8 cellular contexts compared by ENCODE assay signal in genomic region chr19:42241279-42241678, GRCh38. TPM values are rescaled to one million over a fixed set of nuclear protein-coding genes. Genes with fewer than 3 reads are reported as not detected.
A peak's percentile ranks its signal among the peaks of the same experiment; 100 is the strongest.
DNase-seq lines count a peak whose midpoint lies in the region; ATAC-seq and TF ChIP-seq lines count a peak whose summit lies in the region.

No MANE protein-coding gene starts in this region.

- H3F3A ChIP-seq in MM.1S (ENCODE audit: insufficient read depth, low read length) (peaks cover 16% of the 10 kb centered on the region), neural cell (ENCODE audit: insufficient read depth, low read length, poor library complexity, severe bottlenecking) (no peaks in the 10 kb centered on the region)

- H3K27ac Mint-ChIP-seq in effector memory CD8-positive, alpha-beta T cell, result peak overlapping the region; percentile 84 to 86

- H4K20me1 ChIP-seq in BLaER1 (peaks cover 55% of the 10 kb centered on the region), MM.1S (ENCODE audit: insufficient read depth, low read length) (no peaks in the 10 kb centered on the region), neural cell (ENCODE audit: insufficient read depth) (no peaks in the 10 kb centered on the region)

- no peak for TF ChIP-seq EP300 in neural cell (conservative IDR thresholded peaks at IDR 0.05; ENCODE audit: poor library complexity, severe bottlenecking)

- peak overlapping the region; percentile 78 to 81 for H3K4me3 Mint-ChIP-seq in effector memory CD8-positive, alpha-beta T cell

- no peak for ATAC-seq in effector memory CD8-positive, alpha-beta T cell (replicated peaks)
- ATAC-seq in GM21737 (IDR thresholded peaks at IDR 0.05; ENCODE audit: unreplicated experiment) (no peak), HG02852 (IDR thresholded peaks at IDR 0.05; ENCODE audit: unreplicated experiment) (no peak)

- H3K4me3 ChIP-seq in BLaER1, result peak overlapping the region; percentile 96
- peak overlapping the region; percentile 93 for H3K4me3 ChIP-seq in MM.1S (ENCODE audit: low read length)
- H3K4me3 ChIP-seq in neural cell (ENCODE audit: low read length), result peak overlapping the region; percentile 93

- H3K79me2 ChIP-seq in MM.1S (ENCODE audit: low read length) (peaks cover 48% of the 10 kb centered on the region), neural cell (replicated peaks; ENCODE audit: insufficient read depth, low read length) (peaks cover 22% of the 10 kb centered on the region)

- no peaks in the 10 kb centered on the region for H3K27me3 Mint-ChIP-seq in effector memory CD8-positive, alpha-beta T cell

- H3K4me1 ChIP-seq in BLaER1 (peaks cover 49% of the 10 kb centered on the region), MM.1S (ENCODE audit: low read length) (peaks cover 9% of the 10 kb centered on the region)

- H3K9me2 ChIP-seq in MM.1S (replicated peaks; ENCODE audit: insufficient read depth, low read length) (no peaks in the 10 kb centered on the region), neural cell (ENCODE audit: insufficient read depth, low read length) (no peaks in the 10 kb centered on the region)

- TF ChIP-seq CTCF in MM.1S (IDR thresholded peaks at IDR 0.05; ENCODE audit: low read length), result no peak
- TF ChIP-seq CTCF in neural cell (IDR thresholded peaks at IDR 0.05; ENCODE audit: poor library complexity, severe bottlenecking), result no peak

- H3K9me3 ChIP-seq in BLaER1 (no peaks in the 10 kb centered on the region), MM.1S (replicated peaks; ENCODE audit: insufficient read depth, low read length) (no peaks in the 10 kb centered on the region), neural cell (ENCODE audit: low read length) (no peaks in the 10 kb centered on the region)

- peak overlapping the region; percentile 99 for H3K9ac ChIP-seq in BLaER1
- H3K9ac ChIP-seq in MM.1S (ENCODE audit: low read length), result peak overlapping the region; percentile 81
- peak overlapping the region; percentile 88 for H3K9ac ChIP-seq in neural cell (ENCODE audit: low read length)

- peaks cover 49% of the 10 kb centered on the region for H3K36me3 ChIP-seq in BLaER1
- no peaks in the 10 kb centered on the region for H3K36me3 ChIP-seq in MM.1S (replicated peaks; ENCODE audit: insufficient read depth, low read length)
- H3K36me3 ChIP-seq in neural cell (ENCODE audit: insufficient read depth, low read length), result peaks cover 5% of the 10 kb centered on the region

- DNase-seq in MM.1S (no peak), mucosa of gallbladder (ENCODE audit: low spot score) (no peak), AG20443 (ENCODE audit: low spot score) (no peak)
- DNase-seq in effector memory CD8-positive, alpha-beta T cell, result no peak

- H3K4me1 Mint-ChIP-seq in effector memory CD8-positive, alpha-beta T cell (ENCODE audit: low read depth in 2 of 2), result peaks cover 44 to 49% of the 10 kb centered on the region in 2 donors

- peaks cover 57% of the 10 kb centered on the region for H3K36me3 Mint-ChIP-seq in effector memory CD8-positive, alpha-beta T cell (ENCODE audit: insufficient read depth)

- no peaks in the 10 kb centered on the region for H3K27me3 ChIP-seq in BLaER1
- no peaks in the 10 kb centered on the region for H3K27me3 ChIP-seq in MM.1S (replicated peaks; ENCODE audit: insufficient read depth, low read length)
- H3K27me3 ChIP-seq in neural cell (ENCODE audit: insufficient read depth, low read depth, low read length), result no peaks in the 10 kb centered on the region

- H2AFZ ChIP-seq in MM.1S (ENCODE audit: low read length), result no peak overlapping the region
- no peak overlapping the region for H2AFZ ChIP-seq in neural cell (ENCODE audit: low read depth, low read length)

- H3K9me3 Mint-ChIP-seq in effector memory CD8-positive, alpha-beta T cell, result no peaks in the 10 kb centered on the region

- H3K4me2 ChIP-seq in BLaER1 (peak overlapping the region; percentile 99), MM.1S (ENCODE audit: low read depth, low read length) (peak overlapping the region; percentile 91), neural cell (ENCODE audit: low read length) (peak overlapping the region; percentile 56)

- peak overlapping the region; percentile 94 for H3K27ac ChIP-seq in BLaER1
- no peak overlapping the region for H3K27ac ChIP-seq in MM.1S (ENCODE audit: low read length)
- H3K27ac ChIP-seq in neural cell (ENCODE audit: low read length), result peak overlapping the region; percentile 69

- no peak for TF ChIP-seq RAD21 in neural cell (conservative IDR thresholded peaks at IDR 0.05)

TF ChIP-seq in neural cell, 6 proteins besides CTCF, POLR2A, EP300 and RAD21:
- TF ChIP-seq, protein P1, sequence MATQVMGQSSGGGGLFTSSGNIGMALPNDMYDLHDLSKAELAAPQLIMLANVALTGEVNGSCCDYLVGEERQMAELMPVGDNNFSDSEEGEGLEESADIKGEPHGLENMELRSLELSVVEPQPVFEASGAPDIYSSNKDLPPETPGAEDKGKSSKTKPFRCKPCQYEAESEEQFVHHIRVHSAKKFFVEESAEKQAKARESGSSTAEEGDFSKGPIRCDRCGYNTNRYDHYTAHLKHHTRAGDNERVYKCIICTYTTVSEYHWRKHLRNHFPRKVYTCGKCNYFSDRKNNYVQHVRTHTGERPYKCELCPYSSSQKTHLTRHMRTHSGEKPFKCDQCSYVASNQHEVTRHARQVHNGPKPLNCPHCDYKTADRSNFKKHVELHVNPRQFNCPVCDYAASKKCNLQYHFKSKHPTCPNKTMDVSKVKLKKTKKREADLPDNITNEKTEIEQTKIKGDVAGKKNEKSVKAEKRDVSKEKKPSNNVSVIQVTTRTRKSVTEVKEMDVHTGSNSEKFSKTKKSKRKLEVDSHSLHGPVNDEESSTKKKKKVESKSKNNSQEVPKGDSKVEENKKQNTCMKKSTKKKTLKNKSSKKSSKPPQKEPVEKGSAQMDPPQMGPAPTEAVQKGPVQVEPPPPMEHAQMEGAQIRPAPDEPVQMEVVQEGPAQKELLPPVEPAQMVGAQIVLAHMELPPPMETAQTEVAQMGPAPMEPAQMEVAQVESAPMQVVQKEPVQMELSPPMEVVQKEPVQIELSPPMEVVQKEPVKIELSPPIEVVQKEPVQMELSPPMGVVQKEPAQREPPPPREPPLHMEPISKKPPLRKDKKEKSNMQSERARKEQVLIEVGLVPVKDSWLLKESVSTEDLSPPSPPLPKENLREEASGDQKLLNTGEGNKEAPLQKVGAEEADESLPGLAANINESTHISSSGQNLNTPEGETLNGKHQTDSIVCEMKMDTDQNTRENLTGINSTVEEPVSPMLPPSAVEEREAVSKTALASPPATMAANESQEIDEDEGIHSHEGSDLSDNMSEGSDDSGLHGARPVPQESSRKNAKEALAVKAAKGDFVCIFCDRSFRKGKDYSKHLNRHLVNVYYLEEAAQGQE (IDR thresholded peaks at IDR 0.05; ENCODE audit: borderline replicate concordance), result no peak
- TF ChIP-seq TAF1 (IDR thresholded peaks at IDR 0.05; ENCODE audit: low read depth) (no peak), POLR2AphosphoS5 (IDR thresholded peaks at IDR 0.05) (no peak), EZH2 (IDR thresholded peaks at IDR 0.05; ENCODE audit: borderline replicate concordance, insufficient read depth, low read length, poor library complexity, severe bottlenecking) (no peak), MXI1 (conservative IDR thresholded peaks at IDR 0.05; ENCODE audit: poor library complexity, severe bottlenecking) (no peak), SMC3 (conservative IDR thresholded peaks at IDR 0.05; ENCODE audit: poor library complexity) (no peak)

RNA-seq across cellular contexts. Expression of gene GSK3A, which starts 1.1 kb away (rescaled TPM):
- 25.2 and 25.8 TPM in 2 replicates for polyA plus RNA-seq in neural cell
- 31.5 and 32.4 TPM in 2 replicates for polyA minus RNA-seq in neural cell
- total RNA-seq in mucosa of gallbladder, result 49.8 TPM

RNA-seq across cellular contexts. Expression of gene ERF, which starts 13.6 kb away (rescaled TPM):
- polyA plus RNA-seq in neural cell, result 3.8 and 6.7 TPM in 2 replicates
- 5.3 and 6.6 TPM in 2 replicates for polyA minus RNA-seq in neural cell
- 68.3 TPM for total RNA-seq in mucosa of gallbladder

RNA-seq across cellular contexts. Expression of gene ZNF526, which starts 21.2 kb away (rescaled TPM):
- 2.1 TPM in 2 replicates for polyA plus RNA-seq in neural cell
- polyA minus RNA-seq in neural cell, result 7.6 and 10.0 TPM in 2 replicates
- total RNA-seq in mucosa of gallbladder, result 12.1 TPM

RNA-seq across cellular contexts. Expression of gene DEDD2, which starts 23.8 kb away (rescaled TPM):
- 69.9 and 72.8 TPM in 2 replicates for polyA plus RNA-seq in neural cell
- polyA minus RNA-seq in neural cell, result 45.7 and 51.6 TPM in 2 replicates
- total RNA-seq in mucosa of gallbladder, result 35.0 TPM

RNA-seq across cellular contexts. Expression of gene CIC, which starts 27.8 kb away (rescaled TPM):
- 10.8 and 23.1 TPM in 2 replicates for polyA plus RNA-seq in neural cell
- 29.0 and 31.0 TPM in 2 replicates for polyA minus RNA-seq in neural cell
- total RNA-seq in mucosa of gallbladder, result 93.4 TPM
